In genomic region chr14:42002139-42002538, GRCh38 we compare ENCODE assay signal across 17 cellular contexts.
A peak's percentile ranks its signal among the peaks of the same experiment; 100 is the strongest.
DNase-seq lines count a peak whose midpoint lies in the region; ATAC-seq and TF ChIP-seq lines count a peak whose summit lies in the region.
"Had no signal": no experiment of that assay in that cellular context is flagged by ENCODE, and none has a peak within 500 bp of the region (broad histone marks: within the 10 kb centered on the region; RNA-seq: fewer than 3 reads in every experiment).

No MANE protein-coding gene starts in this region.

- H3K23ac ChIP-seq in IMR-90 (ENCODE audit: low read depth, low read length): no peak overlapping the region

- H4K91ac ChIP-seq in IMR-90 (ENCODE audit: insufficient read depth, low read depth, low read length): no peak overlapping the region

- H3K36me3 ChIP-seq in IMR-90 (ENCODE audit: control insufficient read depth, insufficient read depth, low read length) (no peaks in the 10 kb centered on the region), smooth muscle cell (ENCODE audit: low read depth) (no peaks in the 10 kb centered on the region)
- H3K36me3 ChIP-seq: BLaER1 treated with 17β-estradiol and CSF1 and Interleukin-3, amounts not matched to agents 10 nM and 100 nM had no signal

- CTCF ChIA-PET in IMR-90 (lab: Yijun Ruan, JAX): no interaction called here

- H2AFZ ChIP-seq in IMR-90 (replicated peaks; ENCODE audit: low read length, poor library complexity) (no peak overlapping the region), smooth muscle cell (ENCODE audit: low read depth) (no peak overlapping the region)
- H2AFZ ChIP-seq: PC-9 had no signal

- no peaks in the 10 kb centered on the region for H3K79me2 ChIP-seq in smooth muscle cell (ENCODE audit: low read depth)

- POLR2A ChIA-PET in IMR-90 (lab: Charles Lee; ENCODE audit: unreplicated experiment): no interaction called here

- dilution Hi-C loops in IMR-90 (cut with HindIII; ENCODE audit: low sequenced_read_pairs, unreplicated experiment): no loop called here

- WGBS in IMR-90 (ENCODE audit: extremely low coverage in 2 of 2, insufficient read length in 1 of 2), 2 experiments: no CpG with 5 or more reads among the region's 2 CpGs
- 57% methylated on average over 2 of the region's 2 CpGs for WGBS in smooth muscle cell (ENCODE audit: low lambda C conversion rate)
- 79 to 81% methylated on average over 2 of the region's 2 CpGs for WGBS in lower leg skin, 2 donors

- no peak overlapping the region for H3K14ac ChIP-seq in IMR-90 (replicated peaks; ENCODE audit: low read depth, low read length)

- DNase-seq in IMR-90 (peak; percentile 39), amniotic epithelial cell (ENCODE audit: low read depth) (peak; percentile 64), fibroblast of mammary gland (ENCODE audit: low read depth) (peak; percentile 17), smooth muscle cell (lab: John Stamatoyannopoulos, UW; ENCODE audit: unreplicated experiment) (no peak), lower leg skin (ENCODE audit: low spot score in 2 of 2) (no peak), NCI-H2171 treated with DMSO at 0.1 percent for 48 hours (lab: John Stamatoyannopoulos, UW) (no peak), NCI-H524 treated with DMSO at 0.1 percent for 48 hours (lab: John Stamatoyannopoulos, UW) (no peak)
- no peak for DNase-seq in stimulated activated CD4-positive, alpha-beta T cell treated with anti-CD3 and anti-CD28 coated beads, Interleukin-4, amount 100 ng/mL, for 4 hours
- DNase-seq: CD8-positive, alpha-beta memory T cell; DMS79 treated with DMSO at 0.1 percent for 48 hours; NCI-H187 treated with DMSO at 0.1 percent for 48 hours; NCI-H510A; NCI-H82; PC-9 had no signal

- TF ChIP-seq POLR2A in IMR-90 (IDR thresholded peaks at IDR 0.05; ENCODE audit: low read depth, low read length): no peak
- TF ChIP-seq POLR2A in lower leg skin (IDR thresholded peaks at IDR 0.05): no peak

- no peaks in the 10 kb centered on the region for H3K9me1 ChIP-seq in IMR-90 (ENCODE audit: insufficient read depth, low read length)

- H4K8ac ChIP-seq in IMR-90 (ENCODE audit: low read depth in 2 of 2, low read length in 2 of 2): no peak overlapping the region

- no peak overlapping the region for H3K18ac ChIP-seq in IMR-90 (ENCODE audit: low read depth, low read length)

- H3K56ac ChIP-seq in IMR-90 (ENCODE audit: extremely low read depth, insufficient read depth, low read length): no peak overlapping the region

- no peak overlapping the region for H2BK20ac ChIP-seq in IMR-90 (ENCODE audit: low read depth, low read length)

- H2BK15ac ChIP-seq in IMR-90 (ENCODE audit: low read depth, low read length): no peak overlapping the region

- no peak overlapping the region for H3K4me2 ChIP-seq in IMR-90 (ENCODE audit: low read depth, low read length)
- H3K4me2 ChIP-seq in smooth muscle cell: peak overlapping the region; percentile 46
- H3K4me2 ChIP-seq: BLaER1 treated with 17β-estradiol and CSF1 and Interleukin-3, amounts not matched to agents 10 nM and 100 nM; PC-9 had no signal

- peak; percentile 56 for ATAC-seq in IMR-90 (ENCODE audit: low read depth)
- ATAC-seq: HCT116, Right ventricle myocardium inferior had no signal

- H3K4ac ChIP-seq in IMR-90 (ENCODE audit: low read depth, low read length): no peak overlapping the region

- H3K27ac ChIP-seq in IMR-90 (ENCODE audit: insufficient read depth, low read length): no peak overlapping the region
- peak overlapping the region; percentile 60 for H3K27ac ChIP-seq in smooth muscle cell (ENCODE audit: low read depth)
- H3K27ac ChIP-seq: BLaER1 treated with 17β-estradiol and CSF1 and Interleukin-3, amounts not matched to agents 10 nM and 100 nM; PC-9 had no signal

- H3K79me1 ChIP-seq in IMR-90 (ENCODE audit: low read depth in 1 of 2, low read length in 2 of 2): no peaks in the 10 kb centered on the region

- no peak for TF ChIP-seq RAD21 in IMR-90 (IDR thresholded peaks at IDR 0.05; ENCODE audit: low read length)

- no peaks in the 10 kb centered on the region for H4K20me1 ChIP-seq in IMR-90 (ENCODE audit: insufficient read depth, low read length)
- no peaks in the 10 kb centered on the region for H4K20me1 ChIP-seq in smooth muscle cell (ENCODE audit: low read depth)
- H4K20me1 ChIP-seq: BLaER1 treated with 17β-estradiol and CSF1 and Interleukin-3, amounts not matched to agents 10 nM and 100 nM had no signal

- TF ChIP-seq CTCF in IMR-90 (conservative IDR thresholded peaks at IDR 0.05; ENCODE audit: low read depth, low read length) (no peak), fibroblast of mammary gland (conservative IDR thresholded peaks at IDR 0.05; ENCODE audit: control insufficient read depth, insufficient read depth, low read depth, low read length) (no peak), smooth muscle cell (IDR thresholded peaks at IDR 0.05; ENCODE audit: borderline replicate concordance, insufficient read depth, poor library complexity, severe bottlenecking) (no peak), lower leg skin (IDR thresholded peaks at IDR 0.05) (no peak)

- in situ Hi-C loops in IMR-90 (cut with MboI; ENCODE audit: low sequenced_read_pairs): no loop called here

- no peaks in the 10 kb centered on the region for H3K9me3 ChIP-seq in IMR-90 (ENCODE audit: control insufficient read depth, insufficient read depth, low read length)
- no peaks in the 10 kb centered on the region for H3K9me3 ChIP-seq in smooth muscle cell (replicated peaks; ENCODE audit: low read depth)
- H3K9me3 ChIP-seq: BLaER1 treated with 17β-estradiol and CSF1 and Interleukin-3, amounts not matched to agents 10 nM and 100 nM had no signal

- no peak overlapping the region for H4K5ac ChIP-seq in IMR-90 (ENCODE audit: low read depth, low read length)

- H3F3A ChIP-seq in smooth muscle cell (ENCODE audit: low read depth): no peaks in the 10 kb centered on the region

- H3K4me1 ChIP-seq in IMR-90 (ENCODE audit: control insufficient read depth, insufficient read depth, low read length) (no peaks in the 10 kb centered on the region), smooth muscle cell (ENCODE audit: low read depth) (peaks cover 12% of the 10 kb centered on the region)
- H3K4me1 ChIP-seq: BLaER1 treated with 17β-estradiol and CSF1 and Interleukin-3, amounts not matched to agents 10 nM and 100 nM had no signal

- H2AK9ac ChIP-seq in IMR-90 (replicated peaks; ENCODE audit: low read depth, low read length, poor library complexity): no peak overlapping the region

- H3K27me3 ChIP-seq in IMR-90 (ENCODE audit: control insufficient read depth, insufficient read depth, low read length) (no peaks in the 10 kb centered on the region), smooth muscle cell (ENCODE audit: low read depth) (no peaks in the 10 kb centered on the region)
- H3K27me3 ChIP-seq: BLaER1 treated with 17β-estradiol and CSF1 and Interleukin-3, amounts not matched to agents 10 nM and 100 nM had no signal

- BruUV-seq in IMR-90 (replicated peaks; lab: Mats Ljungman, UMichigan): no TSS peak

- H2AK5ac ChIP-seq in IMR-90 (ENCODE audit: low read depth, low read length): no peak overlapping the region

- intact Hi-C loops in IMR-90 (cut with micrococcal nuclease): no loop called here
- intact Hi-C loops in lower leg skin (cut with DNase I; ENCODE audit: low total_unique reads): no loop called here

- H2BK120ac ChIP-seq in IMR-90 (ENCODE audit: low read depth, low read length): no peak overlapping the region

- H2BK5ac ChIP-seq in IMR-90 (ENCODE audit: low read depth, low read length, poor library complexity, severe bottlenecking): no peak overlapping the region

- H3K9ac ChIP-seq in IMR-90 (ENCODE audit: low read depth, low read length) (no peak overlapping the region), smooth muscle cell (ENCODE audit: low read depth) (no peak overlapping the region)
- H3K9ac ChIP-seq: BLaER1 treated with 17β-estradiol and CSF1 and Interleukin-3, amounts not matched to agents 10 nM and 100 nM had no signal

- H3K4me3 ChIP-seq in IMR-90 (ENCODE audit: insufficient read depth, low read depth, low read length): no peak overlapping the region
- H3K4me3 ChIP-seq in fibroblast of mammary gland (ENCODE audit: control insufficient read depth, low read depth, low read length): no peak overlapping the region
- H3K4me3 ChIP-seq in smooth muscle cell: no peak overlapping the region
- H3K4me3 ChIP-seq in lower leg skin (ENCODE audit: low read depth, poor library complexity, severe bottlenecking): no peak overlapping the region
- H3K4me3 ChIP-seq: BLaER1 treated with 17β-estradiol and CSF1 and Interleukin-3, amounts not matched to agents 10 nM and 100 nM; PC-9 had no signal

TF ChIP-seq in IMR-90, 13 proteins besides CTCF, POLR2A, EP300 and RAD21 (continues in another document):
- TF ChIP-seq CHD1 (IDR thresholded peaks at IDR 0.05; ENCODE audit: low read depth, low read length): no peak
- TF ChIP-seq BHLHE40 (IDR thresholded peaks at IDR 0.05; ENCODE audit: low read depth, low read length): no peak
- TF ChIP-seq CEBPB (IDR thresholded peaks at IDR 0.05; ENCODE audit: low read depth, low read length): no peak
- no peak for TF ChIP-seq NFE2L2 (IDR thresholded peaks at IDR 0.05; ENCODE audit: low read depth, low read length)
- no peak for TF ChIP-seq SMC3 (IDR thresholded peaks at IDR 0.05; ENCODE audit: low read depth, low read length)
- no peak for TF ChIP-seq FOS (IDR thresholded peaks at IDR 0.05; ENCODE audit: low read depth, low read length)
- TF ChIP-seq ELK1 (IDR thresholded peaks at IDR 0.05; ENCODE audit: borderline replicate concordance, low read depth, low read length): no peak
- no peak for TF ChIP-seq RCOR1 (IDR thresholded peaks at IDR 0.05; ENCODE audit: insufficient replicate concordance, low read length)
- TF ChIP-seq MXI1 (IDR thresholded peaks at IDR 0.05; ENCODE audit: borderline replicate concordance, low read depth, low read length): no peak
- TF ChIP-seq MAZ (IDR thresholded peaks at IDR 0.05; ENCODE audit: borderline replicate concordance, low read depth, low read length): no peak
- no peak for TF ChIP-seq MAFK (IDR thresholded peaks at IDR 0.05; ENCODE audit: low read depth, low read length)

Comparison
In these comparisons a context has a peak if more than half of its experiments do, and no peak if none do; other contexts are left out.
1. DNase-seq: peak in IMR-90 (single experiment), amniotic epithelial cell (single experiment) and fibroblast of mammary gland (single experiment); none in smooth muscle cell (single experiment), lower leg skin (0 of 2), NCI-H2171 treated with DMSO at 0.1 percent for 48 hours (single experiment), stimulated activated CD4-positive, alpha-beta T cell treated with anti-CD3 and anti-CD28 coated beads, Interleukin-4, amount 100 ng/mL, for 4 hours (0 of 2) and NCI-H524 treated with DMSO at 0.1 percent for 48 hours (single experiment).